In genomic region chr3:166390303-166390702, GRCh38 we compare ENCODE assay signal across 29 cellular contexts.
"Had no signal": no experiment of that assay in that cellular context is flagged by ENCODE, and none has a peak within 500 bp of the region (broad histone marks: within the 10 kb centered on the region; RNA-seq: fewer than 3 reads in every experiment).

No MANE protein-coding gene starts in this region.

- H3K27ac Mint-ChIP-seq: dendritic cell treated with granulocyte-macrophage colony-stimulating factor and Interleukin-4, amounts not matched to agents 40 ng/mL and 50 ng/mL, for 4 days; effector memory CD8-positive, alpha-beta T cell; endodermal cell had no signal

- H3K36me3 ChIP-seq: colonic mucosa, esophagus muscularis mucosa, esophagus squamous epithelium, gastrocnemius medialis, gastroesophageal sphincter, heart left ventricle, heart right ventricle had no signal

- H3K79me2 ChIP-seq: hepatocyte had no signal

- H3K9me3 ChIP-seq: colonic mucosa, esophagus muscularis mucosa, esophagus squamous epithelium, gastrocnemius medialis, gastroesophageal sphincter had no signal

- H2AFZ ChIP-seq: hepatocyte had no signal

- H3K27me3 Mint-ChIP-seq: dendritic cell treated with granulocyte-macrophage colony-stimulating factor and Interleukin-4, amounts not matched to agents 40 ng/mL and 50 ng/mL, for 4 days; effector memory CD8-positive, alpha-beta T cell had no signal

- H3K27me3 ChIP-seq: colonic mucosa, dorsolateral prefrontal cortex, esophagus muscularis mucosa, esophagus squamous epithelium, foreskin keratinocyte, gastrocnemius medialis, gastroesophageal sphincter, heart left ventricle, heart right ventricle, hepatocyte had no signal

- ATAC-seq: effector memory CD8-positive, alpha-beta T cell; esophagus mucosa; foreskin keratinocyte; gastrocnemius medialis; gastroesophageal sphincter; heart left ventricle; heart right ventricle had no signal

- H3K4me1 ChIP-seq: colonic mucosa, esophagus muscularis mucosa, esophagus squamous epithelium, foreskin keratinocyte, gastrocnemius medialis, gastroesophageal sphincter, heart left ventricle, heart right ventricle had no signal

- H3K4me3 Mint-ChIP-seq: dendritic cell treated with granulocyte-macrophage colony-stimulating factor and Interleukin-4, amounts not matched to agents 40 ng/mL and 50 ng/mL, for 4 days; effector memory CD8-positive, alpha-beta T cell; endodermal cell had no signal

- FAIRE-seq: endometrium, endothelial cell of umbilical vein, frontal cortex had no signal

- H3K4me2 ChIP-seq: hepatocyte had no signal

- H3K4me3 ChIP-seq: colonic mucosa, coronary artery, dorsolateral prefrontal cortex, esophagus muscularis mucosa, esophagus squamous epithelium, gastrocnemius medialis, gastroesophageal sphincter, heart left ventricle, heart right ventricle, hepatocyte had no signal

- H3K4me1 Mint-ChIP-seq: endodermal cell had no signal

- DNase-seq: colonic mucosa; cortex of kidney; dermis blood vessel endothelial cell; dorsolateral prefrontal cortex; effector CD4-positive, alpha-beta T cell; effector CD8-positive, alpha-beta T cell; effector memory CD4-positive, alpha-beta T cell; effector memory CD8-positive, alpha-beta T cell; endodermal cell; erythroblast; esophagus squamous epithelium; foreskin fibroblast; foreskin keratinocyte; foreskin melanocyte; gastrocnemius medialis; glutamatergic neuron; head of caudate nucleus; heart left ventricle; heart right ventricle had no signal

- H3K27ac ChIP-seq: colonic mucosa, coronary artery, dorsolateral prefrontal cortex, epithelial cell of prostate, esophagus muscularis mucosa, esophagus squamous epithelium, foreskin keratinocyte, gastrocnemius medialis, gastroesophageal sphincter, heart left ventricle, heart right ventricle, hepatocyte had no signal
